In the genomic region with DNA sequence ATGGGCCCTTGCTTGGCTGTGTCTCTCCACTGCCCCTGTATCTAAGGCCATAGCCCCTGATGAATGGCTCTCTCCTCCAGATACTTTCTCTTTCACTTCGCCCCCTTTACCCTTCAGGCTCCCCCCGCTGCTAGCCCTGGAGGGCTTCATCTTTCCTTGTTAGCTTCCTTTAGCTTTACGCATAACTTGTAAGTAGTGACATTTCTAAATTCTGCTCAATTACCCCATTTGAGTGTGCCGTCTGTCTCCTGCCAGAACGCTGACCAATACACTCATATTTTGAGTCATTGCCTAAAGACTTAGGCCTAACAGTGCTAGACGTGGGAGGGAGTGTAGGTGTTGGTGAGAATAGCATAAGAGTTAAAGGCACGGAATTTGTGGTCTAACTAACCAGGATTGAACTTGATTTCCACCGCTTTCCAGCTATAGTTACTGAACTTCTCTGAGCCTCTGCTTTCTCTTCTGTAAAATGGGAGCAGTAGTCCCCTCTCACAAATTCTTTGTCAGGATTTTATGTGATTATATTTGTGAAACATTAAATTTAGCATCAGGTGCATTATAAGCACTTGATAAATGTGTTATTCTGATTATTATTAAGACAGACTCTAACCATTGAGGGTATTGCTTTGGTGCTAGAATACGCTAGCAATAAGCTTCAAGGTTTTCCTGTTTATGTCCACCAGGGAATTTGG, we compare ENCODE assay signal across 9 cellular contexts.
DNase-seq lines count a peak whose midpoint lies in the region; ATAC-seq and TF ChIP-seq lines count a peak whose summit lies in the region.
"Had no signal": no experiment of that assay in that cellular context is flagged by ENCODE, and none has a peak within 500 bp of the region (broad histone marks: within the 10 kb centered on the region; RNA-seq: fewer than 3 reads in every experiment).

No MANE protein-coding gene starts in this region.

- no peak for TF ChIP-seq POLR2A in prostate gland (IDR thresholded peaks at IDR 0.05)

- H3K36me3 Mint-ChIP-seq in activated T-cell treated with anti-CD3 and anti-CD28 coated beads, Interleukin-2, amount 50 U/mL, for 4 hours (ENCODE audit: insufficient read depth), result no peaks in the 10 kb centered on the region
- no peaks in the 10 kb centered on the region for H3K36me3 Mint-ChIP-seq in nephron progenitor cell (ENCODE audit: low read depth)

- no peaks in the 10 kb centered on the region for H3K27me3 Mint-ChIP-seq in activated T-cell treated with anti-CD3 and anti-CD28 coated beads, Interleukin-2, amount 50 U/mL, for 4 hours (ENCODE audit: low read depth)
- peaks cover 3% of the 10 kb centered on the region for H3K27me3 Mint-ChIP-seq in nephron progenitor cell (ENCODE audit: low read depth, poor library complexity)

- no peaks in the 10 kb centered on the region for H3K9me3 ChIP-seq in prostate gland

- H3K27me3 ChIP-seq in prostate gland (replicated peaks; ENCODE audit: insufficient read depth), result no peaks in the 10 kb centered on the region

- peaks cover 23% of the 10 kb centered on the region for H3K4me1 ChIP-seq in prostate gland (replicated peaks)

- no peak overlapping the region for H3K27ac ChIP-seq in prostate gland

- H3K4me3 Mint-ChIP-seq in activated T-cell treated with anti-CD3 and anti-CD28 coated beads, Interleukin-2, amount 50 U/mL, for 4 hours, result peak overlapping the region; percentile 71
- H3K4me3 Mint-ChIP-seq in nephron progenitor cell, result peak overlapping the region; percentile 42

- H3K4me1 Mint-ChIP-seq in activated T-cell treated with anti-CD3 and anti-CD28 coated beads, Interleukin-2, amount 50 U/mL, for 4 hours (ENCODE audit: low read depth), result peaks cover 42% of the 10 kb centered on the region
- peaks cover 83% of the 10 kb centered on the region for H3K4me1 Mint-ChIP-seq in nephron progenitor cell

- TF ChIP-seq CTCF in nephron progenitor cell (IDR thresholded peaks at IDR 0.05) (no peak), prostate gland (IDR thresholded peaks at IDR 0.05) (no peak)

- no peak overlapping the region for H3K4me3 ChIP-seq in prostate gland

- no peaks in the 10 kb centered on the region for H3K36me3 ChIP-seq in prostate gland

- intact Hi-C loops in prostate gland (cut with DNase I), result no loop called here

- H3K27ac Mint-ChIP-seq in nephron progenitor cell, result peak overlapping the region; percentile 77

- peak; percentile 22 for DNase-seq in activated T-cell treated with anti-CD3 and anti-CD28 coated beads, Interleukin-2, amount 50 U/mL, for 4 hours
- no peak for DNase-seq in nephron progenitor cell
- no peak for DNase-seq in C1 segment of cervical spinal cord (lab: John Stamatoyannopoulos, UW)
- DNase-seq in occipital lobe (lab: John Stamatoyannopoulos, UW), result no peak
- DNase-seq in GDM1 (lab: John Stamatoyannopoulos, UW), result no peak
- DNase-seq in prostate gland (ENCODE audit: low spot score), result no peak
- DNase-seq: left cardiac atrium had no signal

- ATAC-seq in GM18909 (IDR thresholded peaks at IDR 0.05; ENCODE audit: poor library complexity, unreplicated experiment), result peak; percentile 77
- peak; percentile 51 for ATAC-seq in HG02943 (IDR thresholded peaks at IDR 0.05; ENCODE audit: low read depth, unreplicated experiment)
- peak; percentile 76 to 83 for ATAC-seq in activated T-cell treated with anti-CD3 and anti-CD28 coated beads, Interleukin-2, amount 50 U/mL, for 4 hours

- no peaks in the 10 kb centered on the region for H3K9me3 Mint-ChIP-seq in activated T-cell treated with anti-CD3 and anti-CD28 coated beads, Interleukin-2, amount 50 U/mL, for 4 hours
- H3K9me3 Mint-ChIP-seq in nephron progenitor cell, result peaks cover 7% of the 10 kb centered on the region

- WGBS in prostate gland, result 88% methylated on average over 9 of the region's 9 CpGs
